In the genomic region with DNA sequence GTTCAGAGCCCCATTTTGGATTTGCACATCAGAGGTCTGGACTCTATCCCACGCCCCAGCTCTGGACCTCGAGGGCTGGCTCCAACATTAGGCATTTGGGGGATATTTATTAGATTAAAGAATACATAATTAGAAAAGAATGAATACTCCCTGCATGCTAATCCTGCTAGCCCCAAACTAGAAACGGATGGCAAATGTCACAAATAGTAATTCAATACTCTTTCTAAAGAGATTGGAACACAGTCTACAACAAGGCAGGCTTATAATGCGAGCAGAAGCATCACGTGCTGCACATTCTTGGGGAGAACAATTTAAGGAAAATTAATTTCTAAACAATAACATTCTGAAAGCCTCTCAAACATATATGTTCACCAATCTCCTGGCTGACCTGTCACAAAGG, we compare ENCODE assay signal across 11 cellular contexts. TPM values are rescaled to one million over a fixed set of nuclear protein-coding genes. Genes with fewer than 3 reads are reported as not detected.
DNase-seq lines count a peak whose midpoint lies in the region; ATAC-seq and TF ChIP-seq lines count a peak whose summit lies in the region.
"Had no signal": no experiment of that assay in that cellular context is flagged by ENCODE, and none has a peak within 500 bp of the region (broad histone marks: within the 10 kb centered on the region; RNA-seq: fewer than 3 reads in every experiment).

No MANE protein-coding gene starts in this region.

- H3K27ac ChIP-seq in lung (ENCODE audit: low read depth in 1 of 2, low read length in 1 of 2), result peak overlapping the region; percentile 88 to 97
- peak overlapping the region; percentile 87 to 88 for H3K27ac ChIP-seq in thoracic aorta

- H3K4me1 Mint-ChIP-seq in activated CD4-positive, alpha-beta T cell treated with anti-CD3 and anti-CD28 coated beads, Interleukin-2, amount 10 ng/mL, durations not matched to agents 7 days and 5 days, result peaks cover 53% of the 10 kb centered on the region

- POLR2A ChIA-PET in activated CD4-positive, alpha-beta T cell treated with anti-CD3 and anti-CD28 coated beads, Interleukin-2, amount 10 ng/mL, durations not matched to agents 7 days and 5 days (lab: Charles Lee), result interaction anchor here (1.1 to 1.2 kb wide), 3 partner anchors 9 to 83 kb away, joined by 3 to 4 read pairs (median 4); no protein-coding TSS in a partner anchor

- H3K9ac ChIP-seq in adipocyte (ENCODE audit: low read length), result peak overlapping the region; percentile 13

- DNase-seq in activated CD4-positive, alpha-beta T cell treated with anti-CD3 and anti-CD28 coated beads, Interleukin-2, amount 10 ng/mL, durations not matched to agents 7 days and 5 days, result no peak
- no peak for DNase-seq in activated CD4-positive, alpha-beta T cell treated with anti-CD3 and anti-CD28 coated beads, Interleukin-2, amount 50 U/mL, for 1 hour
- DNase-seq in adipocyte (ENCODE audit: low read depth) (no peak), lung (ENCODE audit: low spot score) (no peak), thoracic aorta (ENCODE audit: low spot score) (no peak), head of caudate nucleus (no peak), NCI-H2196 (lab: John Stamatoyannopoulos, UW; ENCODE audit: unreplicated experiment) (no peak), RKO (ENCODE audit: low spot score) (no peak)
- DNase-seq: ACHN, cortex of kidney had no signal

- peaks cover 11% of the 10 kb centered on the region for H3K36me3 Mint-ChIP-seq in activated CD4-positive, alpha-beta T cell treated with anti-CD3 and anti-CD28 coated beads, Interleukin-2, amount 10 ng/mL, durations not matched to agents 7 days and 5 days (ENCODE audit: low read depth)

- H3K9me3 ChIP-seq in adipocyte (ENCODE audit: control insufficient read depth, low read length) (no peaks in the 10 kb centered on the region), lung (ENCODE audit: control insufficient read depth in 2 of 2, insufficient read depth in 1 of 2, low read length in 1 of 2) (no peaks in the 10 kb centered on the region), thoracic aorta (no peaks in the 10 kb centered on the region)
- H3K9me3 ChIP-seq: ovary had no signal

- H3K4me1 ChIP-seq in adipocyte (ENCODE audit: control insufficient read depth, insufficient read depth, low read length), result peaks cover 24% of the 10 kb centered on the region
- H3K4me1 ChIP-seq in lung (ENCODE audit: control insufficient read depth in 2 of 2, insufficient read depth in 2 of 2, low read length in 2 of 2), result peaks cover 8 to 31% of the 10 kb centered on the region in 2 donors
- H3K4me1 ChIP-seq in thoracic aorta (ENCODE audit: control insufficient read depth in 1 of 2, low read depth in 2 of 2), result peaks cover 20 to 27% of the 10 kb centered on the region in 2 donors

- intact Hi-C loops in head of caudate nucleus (cut with DNase I), result no loop called here

- H3K9me3 Mint-ChIP-seq in activated CD4-positive, alpha-beta T cell treated with anti-CD3 and anti-CD28 coated beads, Interleukin-2, amount 10 ng/mL, durations not matched to agents 7 days and 5 days, result peaks cover 3% of the 10 kb centered on the region

- H3K4me3 Mint-ChIP-seq in activated CD4-positive, alpha-beta T cell treated with anti-CD3 and anti-CD28 coated beads, Interleukin-2, amount 10 ng/mL, durations not matched to agents 7 days and 5 days, result no peak overlapping the region

- WGBS in lung, 2 donors, result 59 to 80% methylated on average over 5 of the region's 5 CpGs

- TF ChIP-seq CTCF in lung (IDR thresholded peaks at IDR 0.05; ENCODE audit: control extremely low read depth, extremely low read depth) (no peak), thoracic aorta (IDR thresholded peaks at IDR 0.05) (no peak)

- H3K4me3 ChIP-seq in adipocyte (ENCODE audit: low read length), result no peak overlapping the region
- H3K4me3 ChIP-seq in lung, result no peak overlapping the region
- H3K4me3 ChIP-seq in thoracic aorta, result peak overlapping the region; percentile 28
- H3K4me3 ChIP-seq: ovary had no signal

- H3K36me3 ChIP-seq in adipocyte (ENCODE audit: control insufficient read depth, insufficient read depth, low read length, severe bottlenecking) (no peaks in the 10 kb centered on the region), lung (ENCODE audit: control insufficient read depth in 2 of 2, insufficient read depth in 2 of 2, low read length in 2 of 2) (no peaks in the 10 kb centered on the region), thoracic aorta (no peaks in the 10 kb centered on the region)
- H3K36me3 ChIP-seq: ovary had no signal

- H3K27ac Mint-ChIP-seq in activated CD4-positive, alpha-beta T cell treated with anti-CD3 and anti-CD28 coated beads, Interleukin-2, amount 10 ng/mL, durations not matched to agents 7 days and 5 days, result peak overlapping the region; percentile 88

- no peaks in the 10 kb centered on the region for H3K27me3 Mint-ChIP-seq in activated CD4-positive, alpha-beta T cell treated with anti-CD3 and anti-CD28 coated beads, Interleukin-2, amount 10 ng/mL, durations not matched to agents 7 days and 5 days

- H3K27me3 ChIP-seq in adipocyte (replicated peaks; ENCODE audit: control insufficient read depth, insufficient read depth, low read length) (no peaks in the 10 kb centered on the region), lung (ENCODE audit: control insufficient read depth, insufficient read depth) (no peaks in the 10 kb centered on the region), thoracic aorta (replicated peaks; ENCODE audit: insufficient read depth) (no peaks in the 10 kb centered on the region)
- H3K27me3 ChIP-seq: ovary had no signal

- no peak for ATAC-seq in lung (ENCODE audit: insufficient read depth, low FRiP score)
- no peak for ATAC-seq in thoracic aorta (ENCODE audit: insufficient number of reproducible peaks, low FRiP score, low read depth)

- CTCF ChIA-PET in activated CD4-positive, alpha-beta T cell treated with anti-CD3 and anti-CD28 coated beads, Interleukin-2, amount 10 ng/mL, durations not matched to agents 7 days and 5 days (lab: Charles Lee), result interaction anchor here (0.9 to 4.5 kb wide), 6 partner anchors 10 to 54 kb away, joined by 3 to 35 read pairs (median 4); no protein-coding TSS in a partner anchor

RNA-seq across cellular contexts. Expression of a gene that starts 27.6 kb away (rescaled TPM):
- total RNA-seq in activated CD4-positive, alpha-beta T cell treated with anti-CD3 and anti-CD28 coated beads, Interleukin-2, amount 10 ng/mL, durations not matched to agents 7 days and 5 days, result 100 to 1,000 TPM; 128 to 130 TPM
- total RNA-seq in lung, result 10 to 100 TPM; 64.5 to 82.9 TPM
- 10 to 100 TPM; 72.2 to 97.3 TPM for polyA plus RNA-seq in lung
- 10 to 100 TPM; 67.4 to 75.0 TPM for total RNA-seq in thoracic aorta
